8 cellular contexts compared by ENCODE assay signal in the genomic region with DNA sequence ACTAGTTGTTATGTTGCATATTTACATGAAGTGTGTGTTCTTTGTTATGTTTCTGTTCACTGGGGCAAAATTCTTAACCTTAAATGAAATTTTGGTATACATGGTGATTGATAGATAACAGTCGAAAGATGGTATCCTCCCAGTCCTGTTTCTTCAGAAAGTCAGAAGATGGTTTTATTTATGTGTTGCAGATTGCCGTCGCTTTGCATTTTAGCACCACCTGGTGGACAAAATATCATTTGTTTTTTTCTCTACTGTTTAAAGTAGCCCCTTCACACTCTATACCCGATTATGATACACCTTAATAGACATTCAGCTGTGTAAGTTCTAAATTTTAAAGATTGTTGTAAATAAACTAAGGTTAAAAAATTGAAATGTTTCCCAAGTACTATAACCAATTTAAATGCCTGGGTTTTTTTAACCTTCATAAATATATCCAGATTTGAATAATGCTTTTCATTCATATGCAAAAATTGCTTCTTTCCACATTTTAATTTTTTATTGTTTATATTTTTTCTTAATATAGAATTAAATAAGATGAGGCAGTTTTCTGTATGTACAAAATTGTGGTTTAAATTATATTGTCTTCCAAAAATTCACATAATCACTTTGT.
DNase-seq lines count a peak whose midpoint lies in the region; ATAC-seq and TF ChIP-seq lines count a peak whose summit lies in the region.

No MANE protein-coding gene starts in this region.

- H3K4me1 ChIP-seq in HEK293 (ENCODE audit: control insufficient read depth, insufficient read depth, low read length), result no peaks in the 10 kb centered on the region; the same call in 1 of the 2 replicates
- no peaks in the 10 kb centered on the region for H3K4me1 ChIP-seq in Loucy (ENCODE audit: insufficient read depth, low read length, poor library complexity, severe bottlenecking)
- H3K4me1 ChIP-seq in RWPE2 (ENCODE audit: insufficient read depth, poor library complexity, severe bottlenecking), result peaks cover 19% of the 10 kb centered on the region

- no peaks in the 10 kb centered on the region for H3F3A ChIP-seq in Loucy (ENCODE audit: low read depth)

- H4K20me1 ChIP-seq in Loucy (ENCODE audit: insufficient read depth, low read length, poor library complexity, severe bottlenecking), result no peaks in the 10 kb centered on the region

- no peaks in the 10 kb centered on the region for H3K79me2 ChIP-seq in Loucy (ENCODE audit: insufficient read depth, low read length)

- no peaks in the 10 kb centered on the region for H3K9me2 ChIP-seq in Loucy (replicated peaks; ENCODE audit: low read depth, low read length)

- no peak overlapping the region for H3K27ac ChIP-seq in HEK293 (ENCODE audit: extremely low read depth, low read depth, low read length)
- no peak overlapping the region for H3K27ac ChIP-seq in RWPE2 (ENCODE audit: poor library complexity, severe bottlenecking)

- peak overlapping the region; percentile 29 for H3K4me2 ChIP-seq in Loucy (ENCODE audit: low read depth, low read length, poor library complexity, severe bottlenecking)

- DNase-seq in AG09309 (ENCODE audit: low read depth), result peak; percentile 42
- peak; percentile 80 for DNase-seq in GM12865 (ENCODE audit: low read depth)
- DNase-seq in RWPE2 (ENCODE audit: low spot score), result no peak
- DNase-seq in dermis blood vessel endothelial cell, result peak; percentile 84
- DNase-seq in medulla oblongata (ENCODE audit: extremely low spot score), result peak; percentile 91
- DNase-seq in activated effector memory CD4-positive, alpha-beta T cell treated with anti-CD3 and anti-CD28 coated beads, Interleukin-2, amount 50 U/mL, for 16 hours, result no peak

- ATAC-seq in RWPE2 (ENCODE audit: low read depth), result peak; percentile 76

- no peaks in the 10 kb centered on the region for H3K36me3 ChIP-seq in HEK293 (ENCODE audit: control insufficient read depth in 2 of 2, insufficient read depth in 1 of 2, low read length in 2 of 2)
- no peaks in the 10 kb centered on the region for H3K36me3 ChIP-seq in Loucy (ENCODE audit: insufficient read depth, low read length)
- H3K36me3 ChIP-seq in RWPE2 (ENCODE audit: low read depth), result peaks cover 5% of the 10 kb centered on the region; the same call in 1 of the 2 replicates

- CTCF ChIA-PET in HEK293 (lab: Yijun Ruan, JAX), result interaction anchor here (0.6 to 2.7 kb wide), 9 partner anchors 10 to 1285 kb away, joined by 3 to 11 read pairs (median 7); a partner anchor contains a TSS

- H3K9ac ChIP-seq in Loucy (ENCODE audit: low read depth, low read length, poor library complexity, severe bottlenecking), result no peak overlapping the region

- TF ChIP-seq CTCF in AG09309 (IDR thresholded peaks at IDR 0.05; ENCODE audit: control insufficient read depth, insufficient read depth, low read depth, low read length, missing control alignments) (peak; percentile 56), GM12865 (IDR thresholded peaks at IDR 0.05; ENCODE audit: insufficient read depth, low read depth, low read length, missing control alignments) (peak; percentile 52), HEK293 (tag by site-specific recombination; IDR thresholded peaks at IDR 0.05) (no peak), Loucy (conservative IDR thresholded peaks at IDR 0.05; ENCODE audit: low read length) (peak; percentile 83), RWPE2 (IDR thresholded peaks at IDR 0.05; ENCODE audit: poor library complexity, severe bottlenecking) (peak; percentile 89)

- POLR2A ChIA-PET in HEK293 (lab: Yijun Ruan, JAX), result no interaction called here

- H3K4me3 ChIP-seq in AG09309 (ENCODE audit: control insufficient read depth, low read depth, low read length) (no peak overlapping the region), GM12865 (ENCODE audit: low read depth, low read length) (no peak overlapping the region), HEK293 (ENCODE audit: low read depth, low read length) (no peak overlapping the region), Loucy (ENCODE audit: low read length, poor library complexity, severe bottlenecking) (no peak overlapping the region), RWPE2 (ENCODE audit: severe bottlenecking) (no peak overlapping the region)

- no peak overlapping the region for H2AFZ ChIP-seq in Loucy (ENCODE audit: low read length)

- no peaks in the 10 kb centered on the region for H3K9me3 ChIP-seq in HEK293 (ENCODE audit: control insufficient read depth, insufficient read depth, low read depth, low read length)
- no peaks in the 10 kb centered on the region for H3K9me3 ChIP-seq in Loucy (ENCODE audit: insufficient read depth, low read depth, low read length)
- H3K9me3 ChIP-seq in RWPE2 (ENCODE audit: severe bottlenecking), result no peaks in the 10 kb centered on the region

- H3K27me3 ChIP-seq in Loucy (ENCODE audit: insufficient read depth, low read length, poor library complexity, severe bottlenecking) (no peaks in the 10 kb centered on the region), RWPE2 (ENCODE audit: insufficient read depth, poor library complexity, severe bottlenecking) (no peaks in the 10 kb centered on the region)

TF ChIP-seq in HEK293, 187 proteins besides CTCF, POLR2A, EP300 and RAD21:
- no peak for TF ChIP-seq ZNF473 (tag by site-specific recombination; IDR thresholded peaks at IDR 0.05)
- TF ChIP-seq ZNF654 (tag by site-specific recombination; IDR thresholded peaks at IDR 0.05; ENCODE audit: low read depth), result peak; percentile 72
- TF ChIP-seq, protein P1, sequence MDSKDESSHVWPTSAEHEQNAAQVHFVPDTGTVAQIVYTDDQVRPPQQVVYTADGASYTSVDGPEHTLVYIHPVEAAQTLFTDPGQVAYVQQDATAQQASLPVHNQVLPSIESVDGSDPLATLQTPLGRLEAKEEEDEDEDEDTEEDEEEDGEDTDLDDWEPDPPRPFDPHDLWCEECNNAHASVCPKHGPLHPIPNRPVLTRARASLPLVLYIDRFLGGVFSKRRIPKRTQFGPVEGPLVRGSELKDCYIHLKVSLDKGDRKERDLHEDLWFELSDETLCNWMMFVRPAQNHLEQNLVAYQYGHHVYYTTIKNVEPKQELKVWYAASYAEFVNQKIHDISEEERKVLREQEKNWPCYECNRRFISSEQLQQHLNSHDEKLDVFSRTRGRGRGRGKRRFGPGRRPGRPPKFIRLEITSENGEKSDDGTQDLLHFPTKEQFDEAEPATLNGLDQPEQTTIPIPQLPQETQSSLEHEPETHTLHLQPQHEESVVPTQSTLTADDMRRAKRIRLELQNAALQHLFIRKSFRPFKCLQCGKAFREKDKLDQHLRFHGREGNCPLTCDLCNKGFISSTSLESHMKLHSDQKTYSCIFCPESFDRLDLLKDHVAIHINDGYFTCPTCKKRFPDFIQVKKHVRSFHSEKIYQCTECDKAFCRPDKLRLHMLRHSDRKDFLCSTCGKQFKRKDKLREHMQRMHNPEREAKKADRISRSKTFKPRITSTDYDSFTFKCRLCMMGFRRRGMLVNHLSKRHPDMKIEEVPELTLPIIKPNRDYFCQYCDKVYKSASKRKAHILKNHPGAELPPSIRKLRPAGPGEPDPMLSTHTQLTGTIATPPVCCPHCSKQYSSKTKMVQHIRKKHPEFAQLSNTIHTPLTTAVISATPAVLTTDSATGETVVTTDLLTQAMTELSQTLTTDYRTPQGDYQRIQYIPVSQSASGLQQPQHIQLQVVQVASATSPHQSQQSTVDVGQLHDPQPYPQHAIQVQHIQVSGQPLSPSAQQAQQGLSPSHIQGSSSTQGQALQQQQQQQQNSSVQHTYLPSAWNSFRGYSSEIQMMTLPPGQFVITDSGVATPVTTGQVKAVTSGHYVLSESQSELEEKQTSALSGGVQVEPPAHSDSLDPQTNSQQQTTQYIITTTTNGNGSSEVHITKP (tag by site-specific recombination; IDR thresholded peaks at IDR 0.05), result peak; percentile 26; the same call in 1 of the 2 replicates

Comparison
In these comparisons a context has a peak if more than half of its experiments do, and no peak if none do; other contexts are left out.
1. DNase-seq: peak in AG09309 (single experiment), GM12865 (single experiment), dermis blood vessel endothelial cell (single experiment) and medulla oblongata (single experiment); none in RWPE2 (single experiment) and activated effector memory CD4-positive, alpha-beta T cell treated with anti-CD3 and anti-CD28 coated beads, Interleukin-2, amount 50 U/mL, for 16 hours (single experiment).